ENCODE assay signal across 8 cellular contexts in the genomic region with DNA sequence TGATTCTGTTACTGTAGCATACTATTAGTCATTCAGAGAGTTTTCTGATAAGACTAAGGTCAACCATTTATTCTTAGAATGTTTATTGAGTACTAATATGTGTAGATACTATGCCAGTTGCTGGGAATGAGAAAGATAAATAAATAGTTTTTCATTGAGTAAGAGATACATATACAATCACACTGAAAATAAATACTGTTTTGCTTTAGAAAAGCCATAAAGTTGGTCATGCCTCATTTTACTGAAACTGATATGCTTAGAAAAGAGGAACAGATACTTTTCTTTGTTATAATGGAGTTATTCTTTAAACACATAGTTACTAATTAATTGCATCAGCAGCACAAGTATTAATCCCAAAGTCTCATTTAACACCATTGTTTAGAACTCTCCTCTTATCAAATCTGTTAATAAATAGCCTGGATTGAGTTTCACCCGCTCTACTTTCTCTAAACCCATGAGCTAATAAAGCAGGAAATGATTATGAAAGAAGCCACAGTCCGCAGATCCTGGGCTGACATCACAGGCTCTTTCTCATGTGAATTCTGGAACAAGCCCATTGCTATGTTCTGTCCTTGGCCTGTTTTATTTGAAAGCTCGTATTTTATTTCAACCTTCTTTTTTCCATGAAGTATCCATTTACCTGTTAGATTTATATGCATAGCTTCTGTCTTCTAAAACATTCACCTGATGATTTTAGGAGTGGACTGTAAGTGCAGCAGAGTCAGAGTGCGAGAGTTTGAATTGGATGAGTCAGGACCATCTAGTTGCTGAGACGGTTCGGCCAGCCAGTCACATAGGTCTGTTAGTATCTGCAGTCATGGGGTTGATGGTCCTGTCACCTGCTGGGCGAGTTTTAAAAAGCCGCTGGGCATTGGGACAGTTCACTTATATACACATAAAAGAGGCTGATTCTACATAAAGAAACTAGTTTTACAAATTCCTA. TPM values are rescaled to one million over a fixed set of nuclear protein-coding genes. Genes with fewer than 3 reads are reported as not detected.
DNase-seq lines count a peak whose midpoint lies in the region; ATAC-seq and TF ChIP-seq lines count a peak whose summit lies in the region.

No MANE protein-coding gene starts in this region.

- no TSS peak for BruUV-seq in Panc1 (replicated peaks; lab: Mats Ljungman, UMichigan)

- TF ChIP-seq EP300 in upper lobe of left lung (IDR thresholded peaks at IDR 0.05): no peak

- peak; percentile 74 for TF ChIP-seq CTCF in Panc1 (IDR thresholded peaks at IDR 0.05)
- TF ChIP-seq CTCF in upper lobe of left lung (IDR thresholded peaks at IDR 0.05): peak in 3 of 6 experiments; percentile 22 to 42 (median 33)

- H3K9me3 ChIP-seq in Panc1 (ENCODE audit: control insufficient read depth, insufficient read depth, low read depth, low read length) (no peaks in the 10 kb centered on the region), upper lobe of left lung (no peaks in the 10 kb centered on the region)

- 52 to 55% methylated on average over 8 of the region's 8 CpGs for WGBS in upper lobe of left lung, 2 donors

- peak overlapping the region; percentile 0 for H3K4me3 Mint-ChIP-seq in memory B cell

- peaks cover 3% of the 10 kb centered on the region; the same call in 1 of the 2 replicates for H3K4me1 ChIP-seq in Panc1 (ENCODE audit: control insufficient read depth, insufficient read depth, low read length)
- H3K4me1 ChIP-seq in upper lobe of left lung: peaks cover 0 to 5% (median 0%) of the 10 kb centered on the region in 4 donors

- POLR2A ChIA-PET in Panc1 (lab: Charles Lee): no interaction called here

- in situ Hi-C loops in Panc1 (cut with HindIII; ENCODE audit: low pct_unique_long_range_greater_than_20kb, low sequenced_read_pairs): no loop called here

- no peaks in the 10 kb centered on the region for H3K36me3 ChIP-seq in Panc1 (ENCODE audit: control insufficient read depth, insufficient read depth, low read length)
- no peaks in the 10 kb centered on the region for H3K36me3 ChIP-seq in upper lobe of left lung

- H3K4me3 ChIP-seq in Panc1 (ENCODE audit: low read depth in 2 of 2, low read length in 2 of 2): no peak overlapping the region
- no peak overlapping the region for H3K4me3 ChIP-seq in upper lobe of left lung

- peak; percentile 82 for ATAC-seq in GM19372 (IDR thresholded peaks at IDR 0.05; ENCODE audit: low read depth, unreplicated experiment)
- peak; percentile 90 for ATAC-seq in HG03280 (IDR thresholded peaks at IDR 0.05; ENCODE audit: unreplicated experiment)
- peak; percentile 98 for ATAC-seq in Panc1
- peak; percentile 17 for ATAC-seq in memory B cell (ENCODE audit: low read depth)
- ATAC-seq in upper lobe of left lung (ENCODE audit: low FRiP score in 2 of 2): peak; percentile 73 to 89

- peaks cover 6% of the 10 kb centered on the region for H3K4me1 Mint-ChIP-seq in memory B cell

- H3K27ac ChIP-seq in Panc1 (ENCODE audit: low read length) (no peak overlapping the region), upper lobe of left lung (no peak overlapping the region)

- H3K27me3 ChIP-seq in Panc1 (ENCODE audit: control insufficient read depth, insufficient read depth, low read length) (no peaks in the 10 kb centered on the region), upper lobe of left lung (no peaks in the 10 kb centered on the region)

- CTCF ChIA-PET in Panc1 (lab: Charles Lee): interaction anchor here (0.6 to 1.5 kb wide), 3 partner anchors 20 to 135 kb away, joined by 3 to 6 read pairs (median 4); no protein-coding TSS in a partner anchor

- peaks cover 2% of the 10 kb centered on the region for H3K9me3 Mint-ChIP-seq in memory B cell

- intact Hi-C loops in Panc1 (cut with micrococcal nuclease; ENCODE audit: unreplicated experiment): loop anchor here (5.0 kb wide), 1 partner anchor 85 kb away; no protein-coding TSS in a partner anchor

- H3K27ac Mint-ChIP-seq in memory B cell: no peak overlapping the region

- H3K27me3 Mint-ChIP-seq in memory B cell: peaks cover 4% of the 10 kb centered on the region

- DNase-seq in DMS53 (lab: John Stamatoyannopoulos, UW) (peak; percentile 97), Panc1 (ENCODE audit: low read depth, low spot score) (peak; percentile 43), dedifferentiated amniotic fluid mesenchymal stem cell (ENCODE audit: extremely low spot score) (peak; percentile 77), memory B cell (ENCODE audit: low spot score in 2 of 2) (peak in 1 of 2 donors; percentile 14), upper lobe of left lung (peak in 1 of 2 donors; percentile 44), cerebellum (ENCODE audit: low spot score) (no peak)

- peaks cover 5% of the 10 kb centered on the region for H3K36me3 Mint-ChIP-seq in memory B cell

- no peak for TF ChIP-seq POLR2A in upper lobe of left lung (IDR thresholded peaks at IDR 0.05)

RNA-seq across cellular contexts. Expression of a gene that starts 35.5 kb away (rescaled TPM):
- total RNA-seq in Panc1 (2021; ENCODE audit: unreplicated experiment) (2.1 TPM), upper lobe of left lung (1 to 10 TPM; 1.5 to 9.4 (median 4.8) TPM), cerebellum (3.6 TPM)
- polyA plus RNA-seq in Panc1 (2012; ENCODE audit: insufficient read length): 0.84 TPM

RNA-seq across cellular contexts. Expression of a gene that starts 59.0 kb away (rescaled TPM):
- total RNA-seq in Panc1 (2021; ENCODE audit: unreplicated experiment) (11.2 TPM), upper lobe of left lung (1 to 10 TPM; 5.0 to 9.4 (median 7.0) TPM), cerebellum (5.9 TPM)
- polyA plus RNA-seq in Panc1 (2012; ENCODE audit: insufficient read length): 4.5 TPM

Comparison
In these comparisons a context has a peak if more than half of its experiments do, and no peak if none do; other contexts are left out.
1. ATAC-seq: peak in every context shown above with its lines; median percentile 98 in Panc1; 90 in HG03280; 82 in GM19372; 81 in upper lobe of left lung; 17 in memory B cell.